Comparison of ENCODE assay signal across 28 cellular contexts in the genomic region with DNA sequence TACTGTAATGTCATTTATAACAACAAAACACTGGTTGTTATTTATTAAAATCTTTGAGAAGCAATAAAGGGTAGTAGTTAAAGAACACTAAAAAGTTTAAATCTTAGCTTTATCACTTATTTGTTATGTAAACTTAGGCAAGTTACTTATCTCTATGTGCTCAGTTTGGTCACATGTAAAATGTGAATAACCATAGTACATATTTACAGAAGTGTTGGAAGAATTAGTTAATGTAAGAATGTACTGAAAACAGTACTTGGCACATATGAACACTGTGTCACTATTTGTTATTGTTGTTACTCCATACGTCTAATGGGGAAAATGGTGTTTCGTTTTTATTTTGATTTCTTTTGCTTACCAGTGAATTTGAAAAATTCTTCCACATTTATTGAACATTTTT.
"Had no signal": no experiment of that assay in that cellular context is flagged by ENCODE, and none has a peak within 500 bp of the region (broad histone marks: within the 10 kb centered on the region; RNA-seq: fewer than 3 reads in every experiment).

No MANE protein-coding gene starts in this region.

- H3K36me3 ChIP-seq: ovary, prostate gland, thoracic aorta had no signal

- DNase-seq: heart left ventricle; hypothalamus; immature natural killer cell; islet precursor cell; left ventricle myocardium inferior; mesendoderm; mucosa of descending colon; naive thymus-derived CD4-positive, alpha-beta T cell; ovary; posterior cingulate gyrus; retina; right cardiac atrium; stimulated activated CD4-positive, alpha-beta T cell treated with anti-CD3 and anti-CD28 coated beads, Interleukin-15, amount 100 ng/mL, for 24 hours; stimulated activated CD4-positive, alpha-beta T cell treated with anti-CD3 and anti-CD28 coated beads, Interleukin-2, amount 100 ng/mL, for 24 hours; stimulated activated CD4-positive, alpha-beta T cell treated with anti-CD3 and anti-CD28 coated beads, Interleukin-4, amount 100 ng/mL, for 1 hour; stimulated activated naive B cell treated with anti-CD40 and anti-IgM and Interleukin-4, amounts not matched to agents 10 μg/mL and 1 μg/mL and 100 μg/mL, for 72 hours; stimulated activated naive CD8-positive, alpha-beta T cell treated with anti-CD3 and anti-CD28 coated beads, Interleukin-15, Interleukin-2, amounts not matched to agents 100 U/mL and 50 U/mL, for 24 hours; tibial artery; trophoblast cell; upper lobe of right lung had no signal

- H3K27ac ChIP-seq: heart left ventricle, left ventricle myocardium inferior, ovary, prostate gland, suprapubic skin, thoracic aorta, tibial artery, upper lobe of right lung had no signal

- H3K9me3 ChIP-seq: heart left ventricle, left ventricle myocardium inferior, mucosa of descending colon, ovary, prostate gland, suprapubic skin, thoracic aorta, tibial artery, upper lobe of right lung had no signal

- H3K4me1 ChIP-seq: prostate gland, upper lobe of right lung had no signal

- FAIRE-seq: urothelium cell line had no signal

- H3K27me3 ChIP-seq: heart left ventricle, ovary, suprapubic skin, tibial artery, upper lobe of right lung had no signal

- ATAC-seq: heart left ventricle; mucosa of descending colon; naive thymus-derived CD4-positive, alpha-beta T cell; natural killer cell treated with Interleukin-12 subunit alpha and Interleukin-12 subunit beta and Interleukin-15 and Interleukin-18, amount 100 ng/mL, for 72 hours; right cardiac atrium; sciatic nerve; stimulated activated naive B cell treated with anti-CD40 and anti-IgM and Interleukin-4, amounts not matched to agents 10 μg/mL and 1 μg/mL and 100 μg/mL, for 72 hours; stimulated activated naive CD8-positive, alpha-beta T cell treated with anti-CD3 and anti-CD28 coated beads, Interleukin-15, Interleukin-2, amounts not matched to agents 100 U/mL and 50 U/mL, for 24 hours; upper lobe of right lung had no signal

- H3K4me3 ChIP-seq: heart left ventricle, left ventricle myocardium inferior, lung, mucosa of descending colon, ovary, prostate gland, smooth muscle cell, suprapubic skin, thoracic aorta, tibial artery, upper lobe of right lung had no signal

- H3K4me2 ChIP-seq: smooth muscle cell had no signal
